8 cellular contexts compared by ENCODE assay signal in genomic region chr13:32019612-32020233, GRCh38. TPM values are rescaled to one million over a fixed set of nuclear protein-coding genes. Genes with fewer than 3 reads are reported as not detected.
A peak's percentile ranks its signal among the peaks of the same experiment; 100 is the strongest.
DNase-seq lines count a peak whose midpoint lies in the region; ATAC-seq, FAIRE-seq and TF ChIP-seq lines count a peak whose summit lies in the region.

No MANE protein-coding gene starts in this region.

- H3K27ac Mint-ChIP-seq in type B pancreatic cell, result no peak overlapping the region

- H3K27me3 Mint-ChIP-seq in type B pancreatic cell, result no peaks in the 10 kb centered on the region

- peaks cover 8% of the 10 kb centered on the region for H3K4me1 Mint-ChIP-seq in type B pancreatic cell (ENCODE audit: unreplicated experiment)

- H3K4me3 Mint-ChIP-seq in type B pancreatic cell, result no peak overlapping the region

- no peak overlapping the region for H3K4me3 ChIP-seq in choroid plexus epithelial cell (ENCODE audit: low read depth, low read length)

- peak; percentile 80 for FAIRE-seq in GM18507 (lab: Jason Lieb, UNC)

- TF ChIP-seq CTCF in choroid plexus epithelial cell (conservative IDR thresholded peaks at IDR 0.05; ENCODE audit: low read depth, low read length) (peak; percentile 98), type B pancreatic cell (conservative IDR thresholded peaks at IDR 0.05) (peak; percentile 84)

- ATAC-seq in HG03378 (IDR thresholded peaks at IDR 0.05; ENCODE audit: unreplicated experiment) (peak; percentile 69), left lobe of liver (peak; percentile 86), HG03175 (IDR thresholded peaks at IDR 0.05; ENCODE audit: unreplicated experiment) (no peak)

- no peaks in the 10 kb centered on the region for H3K9me3 Mint-ChIP-seq in type B pancreatic cell

- DNase-seq in CD1c-positive myeloid dendritic cell (ENCODE audit: extremely low spot score), result peak; percentile 23
- DNase-seq in GM18507 (ENCODE audit: extremely low spot score, insufficient read length, low read depth), result no peak
- DNase-seq in OCI-M1 (lab: John Stamatoyannopoulos, UW), result peak; percentile 78
- peak; percentile 92 for DNase-seq in choroid plexus epithelial cell (ENCODE audit: low read depth)
- no peak for DNase-seq in left lobe of liver (ENCODE audit: low spot score)
- DNase-seq in type B pancreatic cell (ENCODE audit: extremely low spot score, unreplicated experiment), result no peak

- H3K36me3 Mint-ChIP-seq in type B pancreatic cell, result no peaks in the 10 kb centered on the region

RNA-seq across cellular contexts. Expression of gene FRY, which starts 11.9 kb away (rescaled TPM):
- 15.1 TPM for total RNA-seq in left lobe of liver
- total RNA-seq in type B pancreatic cell (ENCODE audit: low replicate concordance), result 11.4 and 13.4 TPM in 2 replicates

Comparison
In these comparisons a context has a peak if more than half of its experiments do, and no peak if none do; other contexts are left out.
1. DNase-seq: peak in CD1c-positive myeloid dendritic cell (single experiment), OCI-M1 (single experiment) and choroid plexus epithelial cell (single experiment); none in GM18507 (single experiment), left lobe of liver (single experiment) and type B pancreatic cell (single experiment).